8 cellular contexts compared by ENCODE assay signal in genomic region chr2:27582695-27583389, GRCh38. TPM values are rescaled to one million over a fixed set of nuclear protein-coding genes. Genes with fewer than 3 reads are reported as not detected.
DNase-seq lines count a peak whose midpoint lies in the region; TF ChIP-seq lines count a peak whose summit lies in the region.

TSS of gene ZNF512 (plus strand) at chr2:27583042. CDS start at chr2:27583113, 71 bp downstream.

- H3K27me3 Mint-ChIP-seq in nephron progenitor cell (ENCODE audit: low read depth, poor library complexity), result peaks cover 41% of the 10 kb centered on the region
- no peaks in the 10 kb centered on the region for H3K27me3 Mint-ChIP-seq in stimulated activated naive CD8-positive, alpha-beta T cell treated with anti-CD3 and anti-CD28 coated beads, Interleukin-15, Interleukin-2, amounts not matched to agents 100 ng/mL and 50 ng/mL, for 24 hours

- H3K4me3 Mint-ChIP-seq in nephron progenitor cell, result peak within 1 kb of the TSS; percentile 97
- H3K4me3 Mint-ChIP-seq in stimulated activated naive CD8-positive, alpha-beta T cell treated with anti-CD3 and anti-CD28 coated beads, Interleukin-15, Interleukin-2, amounts not matched to agents 100 ng/mL and 50 ng/mL, for 24 hours, result peak within 1 kb of the TSS; percentile 91

- H3K36me3 Mint-ChIP-seq in nephron progenitor cell (ENCODE audit: low read depth), result peaks cover 51% of the 10 kb centered on the region
- peaks cover 19% of the 10 kb centered on the region for H3K36me3 Mint-ChIP-seq in stimulated activated naive CD8-positive, alpha-beta T cell treated with anti-CD3 and anti-CD28 coated beads, Interleukin-15, Interleukin-2, amounts not matched to agents 100 ng/mL and 50 ng/mL, for 24 hours (ENCODE audit: low read depth)

- H3K4me3 ChIP-seq in LNCaP clone FGC (ENCODE audit: low read depth, low read length) (peak within 1 kb of the TSS; percentile 87), fibroblast of villous mesenchyme (ENCODE audit: low read depth, low read length) (peak within 1 kb of the TSS; percentile 95)

- DNase-seq in ELF-1 (ENCODE audit: low read depth, low spot score) (peak; percentile 98), GOT3 (lab: John Stamatoyannopoulos, UW) (peak; percentile 49), LNCaP clone FGC (ENCODE audit: low read depth) (peak; percentile 56), fibroblast of villous mesenchyme (ENCODE audit: low read depth) (peak; percentile 94), nephron progenitor cell (peak; percentile 89)
- peak; percentile 71 for DNase-seq in activated T-helper 9 cell treated with anti-CD3 and anti-CD28 coated beads, Interleukin-2, amount 50 U/mL, for 16 hours (ENCODE audit: low read depth)

- peak within 1 kb of the TSS; percentile 89 for H3K27ac Mint-ChIP-seq in nephron progenitor cell
- peak within 1 kb of the TSS; percentile 89 for H3K27ac Mint-ChIP-seq in stimulated activated naive CD8-positive, alpha-beta T cell treated with anti-CD3 and anti-CD28 coated beads, Interleukin-15, Interleukin-2, amounts not matched to agents 100 ng/mL and 50 ng/mL, for 24 hours

- H3K4me1 Mint-ChIP-seq in nephron progenitor cell, result peaks cover 26% of the 10 kb centered on the region
- peaks cover 46% of the 10 kb centered on the region for H3K4me1 Mint-ChIP-seq in stimulated activated naive CD8-positive, alpha-beta T cell treated with anti-CD3 and anti-CD28 coated beads, Interleukin-15, Interleukin-2, amounts not matched to agents 100 ng/mL and 50 ng/mL, for 24 hours (ENCODE audit: low read depth)

- H3K9me3 Mint-ChIP-seq in nephron progenitor cell, result peaks cover 77% of the 10 kb centered on the region
- peaks cover 9% of the 10 kb centered on the region for H3K9me3 Mint-ChIP-seq in stimulated activated naive CD8-positive, alpha-beta T cell treated with anti-CD3 and anti-CD28 coated beads, Interleukin-15, Interleukin-2, amounts not matched to agents 100 ng/mL and 50 ng/mL, for 24 hours

- peak; percentile 89 for TF ChIP-seq POLR2A in Raji (IDR thresholded peaks at IDR 0.05; ENCODE audit: insufficient read depth, low read depth, low read length)

- TF ChIP-seq CTCF in LNCaP clone FGC (IDR thresholded peaks at IDR 0.05; ENCODE audit: control insufficient read depth, extremely low read depth, insufficient read depth), result no peak
- TF ChIP-seq CTCF in fibroblast of villous mesenchyme (IDR thresholded peaks at IDR 0.05; ENCODE audit: insufficient read depth, low read depth, low read length), result no peak
- no peak for TF ChIP-seq CTCF in nephron progenitor cell (IDR thresholded peaks at IDR 0.05)

RNA-seq across cellular contexts. Expression of gene ZNF512, which starts in this region (rescaled TPM):
- 23.2 and 33.2 TPM in 2 replicates for total RNA-seq in fibroblast of villous mesenchyme

Comparison
In these comparisons a context has a peak if more than half of its experiments do, and no peak if none do; other contexts are left out.
1. Peak in every context shown above with its lines: DNase-seq and H3K4me3 ChIP-seq.